ENCODE assay signal across 8 cellular contexts in genomic region chr11:96242971-96243647, GRCh38.
DNase-seq lines count a peak whose midpoint lies in the region; ATAC-seq, FAIRE-seq and TF ChIP-seq lines count a peak whose summit lies in the region.

No MANE protein-coding gene starts in this region.

- POLR2A ChIA-PET in HepG2 (lab: Yijun Ruan, JAX), result interaction anchor here (1.6 to 2.3 kb wide), 2 partner anchors 89 to 99 kb away, joined by 6 to 7 read pairs; partner anchors contain the start of gene MAML2

- peaks cover 50% of the 10 kb centered on the region for H3K79me2 ChIP-seq in HepG2 (ENCODE audit: insufficient read depth, low read length)

- WGBS in HepG2 (ENCODE audit: low lambda C conversion rate), result 80% methylated on average over 19 of the region's 19 CpGs

- H3K4me3 ChIP-seq in HepG2 (replicated peaks in 1 of 3; ENCODE audit: insufficient read depth in 1 of 3, low read depth in 2 of 3, low read length in 3 of 3), result no peak overlapping the region; a peak in 1 of 6 replicates

- no TSS peak for BruUV-seq in HepG2 (replicated peaks; lab: Mats Ljungman, UMichigan)

- H3K4me1 ChIP-seq in HepG2 (ENCODE audit: insufficient read depth, low read length), result peaks cover 77% of the 10 kb centered on the region

- no peak for TF ChIP-seq EP300 in HepG2 (IDR thresholded peaks at IDR 0.05; ENCODE audit: low read depth in 2 of 2, low read length in 2 of 2)
- TF ChIP-seq EP300 in HepG2 (CRISPR knock-in tag; IDR thresholded peaks at IDR 0.05; ENCODE audit: borderline replicate concordance), result no peak

- TF ChIP-seq CTCF in HepG2 (CRISPR knock-in tag; IDR thresholded peaks at IDR 0.05), result no peak

- no peaks in the 10 kb centered on the region for H3K9me3 ChIP-seq in HepG2 (ENCODE audit: low read length)

- no peak for FAIRE-seq in HepG2 (lab: Jason Lieb, UNC)

- no peak for TF ChIP-seq RAD21 in HepG2 (CRISPR knock-in tag; IDR thresholded peaks at IDR 0.05)

- no peaks in the 10 kb centered on the region for H4K20me1 ChIP-seq in HepG2 (ENCODE audit: insufficient read depth, low read length)

- CTCF ChIA-PET in HepG2 (lab: Yijun Ruan, JAX; ENCODE audit: low intra/inter-chr PET ratio, low total read pairs), result no interaction called here

- ATAC-seq in HG03354 (IDR thresholded peaks at IDR 0.05; ENCODE audit: poor library complexity, severe bottlenecking, unreplicated experiment) (peak; percentile 94), HepG2 (peak; percentile 67)

- no peaks in the 10 kb centered on the region for H3K27me3 ChIP-seq in HepG2 (ENCODE audit: control insufficient read depth in 1 of 2, insufficient read depth in 2 of 2, low read length in 2 of 2)

- intact Hi-C loops in HepG2 (cut with micrococcal nuclease; ENCODE audit: unreplicated experiment), result loop anchor here (5.0 to 10.0 kb wide), 2 partner anchors 99 to 148 kb away; partner anchors contain the start of gene MAML2

- in situ Hi-C loops in HepG2 (cut with HindIII; ENCODE audit: extremely low pct_ligation_motif_present, low pct_unique_long_range_greater_than_20kb), result no loop called here

- no peak overlapping the region for H2AFZ ChIP-seq in HepG2 (ENCODE audit: low read length)

- DNase-seq in Ammon's horn (ENCODE audit: low spot score) (peak; percentile 93), NCI-H748 (lab: John Stamatoyannopoulos, UW; ENCODE audit: unreplicated experiment) (peak; percentile 73), dermis microvascular lymphatic vessel endothelial cell (ENCODE audit: low read depth in 2 of 2) (peak; percentile 55 to 97), HepG2 (ENCODE audit: low spot score) (peak; percentile 37)
- peak; percentile 64 to 65 for DNase-seq in activated CD4-positive, alpha-beta T cell treated with anti-CD3 and anti-CD28 coated beads, Interleukin-2, amount 50 U/mL, for 4 hours
- peak; percentile 50 for DNase-seq in stimulated activated CD4-positive, alpha-beta T cell treated with anti-CD3 and anti-CD28 coated beads, Interleukin-2, amount 100 ng/mL, for 4 hours (ENCODE audit: low read depth)

- no peaks in the 10 kb centered on the region for H3K36me3 ChIP-seq in HepG2 (replicated peaks in 1 of 2; ENCODE audit: control insufficient read depth in 1 of 2, insufficient read depth in 2 of 2, low read length in 2 of 2)

- peak overlapping the region; percentile 6; the same call in 1 of the 2 replicates for H3K9ac ChIP-seq in HepG2 (ENCODE audit: insufficient read depth, low read depth, low read length)

- peak overlapping the region; percentile 71 for H3K27ac ChIP-seq in HepG2 (ENCODE audit: extremely low read length, insufficient read depth, low read length)

- peak; percentile 26 for TF ChIP-seq POLR2A in GM19099 (IDR thresholded peaks at IDR 0.05; ENCODE audit: extremely low read depth, insufficient read length, low read depth)
- no peak for TF ChIP-seq POLR2A in HepG2 (IDR thresholded peaks at IDR 0.05; ENCODE audit: insufficient read depth in 1 of 2, low read depth in 2 of 2, low read length in 2 of 2)

- H3K4me2 ChIP-seq in HepG2 (ENCODE audit: low read depth, low read length), result peak overlapping the region; percentile 46

TF ChIP-seq in HepG2, 621 proteins besides CTCF, POLR2A, EP300 and RAD21 (continues in another document):
- no peak for TF ChIP-seq TGIF2 (CRISPR knock-in tag; IDR thresholded peaks at IDR 0.05)
- TF ChIP-seq ZNF891 (CRISPR knock-in tag; IDR thresholded peaks at IDR 0.05), result no peak
- no peak for TF ChIP-seq ZFYVE20 (CRISPR knock-in tag; IDR thresholded peaks at IDR 0.05; ENCODE audit: borderline replicate concordance, low read depth)
- TF ChIP-seq AHR (CRISPR knock-in tag; IDR thresholded peaks at IDR 0.05), result no peak
- TF ChIP-seq GTF2F1 (IDR thresholded peaks at IDR 0.05; ENCODE audit: low read length), result no peak
- no peak for TF ChIP-seq ZNF790 (CRISPR knock-in tag; IDR thresholded peaks at IDR 0.05; ENCODE audit: borderline replicate concordance)
- TF ChIP-seq EED (CRISPR knock-in tag; IDR thresholded peaks at IDR 0.05), result no peak
- no peak for TF ChIP-seq UBTF (CRISPR knock-in tag; IDR thresholded peaks at IDR 0.05)
- no peak for TF ChIP-seq HIVEP1 (CRISPR knock-in tag; IDR thresholded peaks at IDR 0.05)
- no peak for TF ChIP-seq ZNF382 (CRISPR knock-in tag; IDR thresholded peaks at IDR 0.05; ENCODE audit: borderline replicate concordance)
- TF ChIP-seq PAXIP1 (CRISPR knock-in tag; conservative IDR thresholded peaks at IDR 0.05), result no peak
- no peak for TF ChIP-seq HNF1A (IDR thresholded peaks at IDR 0.05; ENCODE audit: low read depth)
- TF ChIP-seq HNF1A (CRISPR knock-in tag; IDR thresholded peaks at IDR 0.05; ENCODE audit: borderline replicate concordance), result no peak
- TF ChIP-seq ZNF652 (CRISPR knock-in tag; IDR thresholded peaks at IDR 0.05; ENCODE audit: borderline replicate concordance, low read depth), result no peak
- peak; percentile 78 for TF ChIP-seq ZMYM4 (CRISPR knock-in tag; IDR thresholded peaks at IDR 0.05)
- no peak for TF ChIP-seq SUZ12 (IDR thresholded peaks at IDR 0.05; ENCODE audit: low read depth, low read length)
- no peak for TF ChIP-seq ZNF30 (CRISPR knock-in tag; IDR thresholded peaks at IDR 0.05)
- no peak for TF ChIP-seq ATF7 (IDR thresholded peaks at IDR 0.05)
- no peak for TF ChIP-seq ATF7 (CRISPR knock-in tag; IDR thresholded peaks at IDR 0.05)

Comparison
In these comparisons a context has a peak if more than half of its experiments do, and no peak if none do; other contexts are left out.
1. DNase-seq: peak in every context shown above with its lines; median percentile 93 in Ammon's horn; 76 in dermis microvascular lymphatic vessel endothelial cell; 73 in NCI-H748; 64 in activated CD4-positive, alpha-beta T cell treated with anti-CD3 and anti-CD28 coated beads, Interleukin-2, amount 50 U/mL, for 4 hours; 50 in stimulated activated CD4-positive, alpha-beta T cell treated with anti-CD3 and anti-CD28 coated beads, Interleukin-2, amount 100 ng/mL, for 4 hours; 37 in HepG2.